ENCODE assay signal across 27 cellular contexts in the genomic region with DNA sequence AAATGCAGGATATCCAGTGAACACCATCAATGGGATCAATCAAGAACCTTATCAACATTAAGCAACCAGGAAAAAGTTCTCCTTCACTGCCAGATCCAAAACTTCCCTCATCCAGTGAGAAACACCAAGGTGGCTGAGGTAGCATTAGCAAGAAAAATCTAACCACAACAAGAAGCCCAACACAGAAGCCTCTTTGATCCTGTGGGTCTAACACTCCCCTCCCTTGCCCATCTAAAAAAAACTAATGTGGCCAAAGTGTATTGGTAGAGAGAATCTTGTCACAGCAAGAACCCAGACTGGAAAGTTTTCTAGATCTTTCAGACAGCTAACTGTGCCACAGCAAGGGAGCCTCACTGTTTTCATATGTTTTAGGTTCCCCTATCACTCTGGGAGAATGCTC.
"Had no signal": no experiment of that assay in that cellular context is flagged by ENCODE, and none has a peak within 500 bp of the region (broad histone marks: within the 10 kb centered on the region; RNA-seq: fewer than 3 reads in every experiment).

No MANE protein-coding gene starts in this region.

- H3K36me3 ChIP-seq: ovary, right lobe of liver, sigmoid colon, stomach, thoracic aorta, thyroid gland, tibial nerve, upper lobe of left lung, vagina had no signal

- H3K79me2 ChIP-seq: parathyroid adenoma had no signal

- ATAC-seq: naive thymus-derived CD8-positive, alpha-beta T cell; natural killer cell treated with Interleukin-12 subunit alpha and Interleukin-12 subunit beta and Interleukin-15 and Interleukin-18, amount 100 ng/mL, for 72 hours; psoas muscle; right cardiac atrium; right lobe of liver; stimulated activated effector memory CD8-positive, alpha-beta T cell treated with anti-CD3 and anti-CD28 coated beads, Interleukin-12 subunit alpha, Interleukin-12 subunit beta, amount 100 ng/mL, for 72 hours; stimulated activated naive B cell treated with anti-CD40 and anti-IgM and Interleukin-4, amounts not matched to agents 10 μg/mL and 1 μg/mL and 100 μg/mL, for 72 hours had no signal

- H3K27me3 ChIP-seq: ovary, right lobe of liver, sigmoid colon, stomach, thyroid gland, tibial nerve, upper lobe of left lung, vagina had no signal

- DNase-seq: naive thymus-derived CD8-positive, alpha-beta T cell; nephron progenitor cell; occipital lobe; ovary; posterior cingulate gyrus; psoas muscle; right cardiac atrium; right lobe of liver; sigmoid colon; small intestine; stimulated activated CD4-positive, alpha-beta T cell treated with anti-CD3 and anti-CD28 coated beads, Interleukin-15, amount 100 ng/mL, for 24 hours; stimulated activated CD4-positive, alpha-beta T cell treated with anti-CD3 and anti-CD28 coated beads, Interleukin-2, amount 100 ng/mL, for 24 hours; stimulated activated CD4-positive, alpha-beta T cell treated with anti-CD3 and anti-CD28 coated beads, Interleukin-2, amount 100 ng/mL, for 48 hours; stimulated activated CD4-positive, alpha-beta T cell treated with anti-CD3 and anti-CD28 coated beads, Interleukin-4, amount 100 ng/mL, for 24 hours; stimulated activated naive B cell treated with anti-CD40 and anti-IgM and Interleukin-4, amounts not matched to agents 10 μg/mL and 1 μg/mL and 100 μg/mL, for 72 hours; stimulated activated naive CD4-positive, alpha-beta T cell treated with Interleukin-2 at 50 U/mL for 16 hours; stomach; thyroid gland; trophoblast cell; upper lobe of left lung had no signal

- H3K9me3 ChIP-seq: ovary, psoas muscle, right lobe of liver, sigmoid colon, stomach, thoracic aorta, thyroid gland, tibial nerve, upper lobe of left lung, vagina had no signal

- H3K4me3 ChIP-seq: ovary, psoas muscle, right lobe of liver, sigmoid colon, stomach, thoracic aorta, thyroid gland, tibial nerve, upper lobe of left lung, vagina had no signal

- FAIRE-seq: small intestine, urothelium cell line had no signal

- H2AFZ ChIP-seq: parathyroid adenoma had no signal

- H3K4me1 ChIP-seq: parathyroid adenoma, psoas muscle, right lobe of liver, sigmoid colon, stomach, thyroid gland, tibial nerve, upper lobe of left lung, vagina had no signal

- H3K9ac ChIP-seq: parathyroid adenoma had no signal

- H3K27ac ChIP-seq: ovary, parathyroid adenoma, psoas muscle, right lobe of liver, sigmoid colon, stomach, thoracic aorta, thyroid gland, tibial nerve, upper lobe of left lung, vagina had no signal
